ENCODE assay signal across 16 cellular contexts in genomic region chr12:114916531-114916930, GRCh38.
DNase-seq lines count a peak whose midpoint lies in the region; ATAC-seq and TF ChIP-seq lines count a peak whose summit lies in the region.
"Had no signal": no experiment of that assay in that cellular context is flagged by ENCODE, and none has a peak within 500 bp of the region (broad histone marks: within the 10 kb centered on the region; RNA-seq: fewer than 3 reads in every experiment).

No MANE protein-coding gene starts in this region.

- peak overlapping the region; percentile 28 for H3K4me2 ChIP-seq in smooth muscle cell
- H3K4me2 ChIP-seq: KMS-11 had no signal

- peak; percentile 68 for DNase-seq in Daoy (ENCODE audit: low read depth)
- DNase-seq in NCI-H187 treated with DMSO at 0.1 percent for 48 hours (lab: John Stamatoyannopoulos, UW): peak; percentile 62
- DNase-seq in choroid plexus epithelial cell (ENCODE audit: low read depth): peak; percentile 25
- DNase-seq in smooth muscle cell (lab: John Stamatoyannopoulos, UW; ENCODE audit: unreplicated experiment): no peak
- no peak for DNase-seq in left ventricle myocardium superior
- no peak for DNase-seq in NCI-H1694 treated with DMSO at 0.1 percent for 48 hours (lab: John Stamatoyannopoulos, UW)
- DNase-seq: activated CD4-positive, alpha-beta T cell treated with anti-CD3 and anti-CD28 coated beads for 4 hours; activated naive CD4-positive, alpha-beta T cell treated with anti-CD3 and anti-CD28 coated beads, Interleukin-2, amount 10 ng/mL, durations not matched to agents 7 days and 5 days; head of caudate nucleus; NCI-H226; SHP77 had no signal

- H2AFZ ChIP-seq in smooth muscle cell (ENCODE audit: low read depth): peak overlapping the region; percentile 42

- no peak for TF ChIP-seq CTCF in choroid plexus epithelial cell (conservative IDR thresholded peaks at IDR 0.05; ENCODE audit: low read depth, low read length)
- no peak for TF ChIP-seq CTCF in smooth muscle cell (IDR thresholded peaks at IDR 0.05; ENCODE audit: borderline replicate concordance, insufficient read depth, poor library complexity, severe bottlenecking)

- peaks cover 20% of the 10 kb centered on the region for H3F3A ChIP-seq in smooth muscle cell (ENCODE audit: low read depth)

- H3K27me3 ChIP-seq in smooth muscle cell (ENCODE audit: low read depth): no peaks in the 10 kb centered on the region
- H3K27me3 ChIP-seq: brain microvascular endothelial cell had no signal

- no peaks in the 10 kb centered on the region for H3K36me3 ChIP-seq in smooth muscle cell (ENCODE audit: low read depth)
- H3K36me3 ChIP-seq: brain microvascular endothelial cell had no signal

- H3K79me2 ChIP-seq in smooth muscle cell (ENCODE audit: low read depth): no peaks in the 10 kb centered on the region

- no peaks in the 10 kb centered on the region for H3K9me3 ChIP-seq in smooth muscle cell (replicated peaks; ENCODE audit: low read depth)

- H3K9ac ChIP-seq in smooth muscle cell (ENCODE audit: low read depth): no peak overlapping the region
- H3K9ac ChIP-seq: KMS-11 had no signal

- ATAC-seq in HG02623 (IDR thresholded peaks at IDR 0.05; ENCODE audit: unreplicated experiment) (no peak), left ventricle myocardium superior (no peak), HG03469 (IDR thresholded peaks at IDR 0.05; ENCODE audit: unreplicated experiment) (no peak)
- ATAC-seq: esophagus mucosa had no signal

- no peaks in the 10 kb centered on the region for H3K4me1 ChIP-seq in smooth muscle cell (ENCODE audit: low read depth)

- WGBS in smooth muscle cell (ENCODE audit: low lambda C conversion rate): 15% methylated on average over 11 of the region's 11 CpGs

- intact Hi-C loops in left ventricle myocardium superior (cut with micrococcal nuclease): no loop called here

- H3K4me3 ChIP-seq in choroid plexus epithelial cell (ENCODE audit: low read depth, low read length) (no peak overlapping the region), smooth muscle cell (no peak overlapping the region)

- H3K27ac ChIP-seq in smooth muscle cell (ENCODE audit: low read depth): peak overlapping the region; percentile 56
- H3K27ac ChIP-seq: brain microvascular endothelial cell, KMS-11 had no signal

- no peaks in the 10 kb centered on the region for H4K20me1 ChIP-seq in smooth muscle cell (ENCODE audit: low read depth)

Comparison
In these comparisons a context has a peak if more than half of its experiments do, and no peak if none do; other contexts are left out.
1. DNase-seq: peak in Daoy (single experiment), NCI-H187 treated with DMSO at 0.1 percent for 48 hours (single experiment) and choroid plexus epithelial cell (single experiment); none in smooth muscle cell (single experiment), left ventricle myocardium superior (single experiment) and NCI-H1694 treated with DMSO at 0.1 percent for 48 hours (single experiment).